Comparison of ENCODE assay signal across 8 cellular contexts in genomic region chr16:70770968-70771552, GRCh38. TPM values are rescaled to one million over a fixed set of nuclear protein-coding genes. Genes with fewer than 3 reads are reported as not detected.
DNase-seq lines count a peak whose midpoint lies in the region; ATAC-seq and TF ChIP-seq lines count a peak whose summit lies in the region.

No MANE protein-coding gene starts in this region.

- H3K27ac Mint-ChIP-seq in activated naive CD4-positive, alpha-beta T cell treated with anti-CD3 and anti-CD28 coated beads for 36 hours = no peak overlapping the region
- no peak overlapping the region for H3K27ac Mint-ChIP-seq in progenitor cell of endocrine pancreas

- peaks cover 5% of the 10 kb centered on the region for H3K36me3 Mint-ChIP-seq in activated naive CD4-positive, alpha-beta T cell treated with anti-CD3 and anti-CD28 coated beads for 36 hours (ENCODE audit: low read depth)
- H3K36me3 Mint-ChIP-seq in progenitor cell of endocrine pancreas (ENCODE audit: insufficient read depth) = peaks cover 5% of the 10 kb centered on the region

- H3K27me3 Mint-ChIP-seq in activated naive CD4-positive, alpha-beta T cell treated with anti-CD3 and anti-CD28 coated beads for 36 hours (ENCODE audit: low read depth) = no peaks in the 10 kb centered on the region
- no peaks in the 10 kb centered on the region for H3K27me3 Mint-ChIP-seq in progenitor cell of endocrine pancreas

- peak; percentile 66 for DNase-seq in DMS53 (lab: John Stamatoyannopoulos, UW)
- peak; percentile 69 to 73 for DNase-seq in SHP77 (lab: John Stamatoyannopoulos, UW)
- peak; percentile 83 for DNase-seq in activated naive CD4-positive, alpha-beta T cell treated with anti-CD3 and anti-CD28 coated beads for 36 hours
- DNase-seq in head of caudate nucleus = peak; percentile 40 to 89 (median 75)
- DNase-seq in progenitor cell of endocrine pancreas (ENCODE audit: low spot score, unreplicated experiment) = peak; percentile 61
- no peak for DNase-seq in NCI-H2171 (lab: John Stamatoyannopoulos, UW)
- DNase-seq in DMS79 (lab: John Stamatoyannopoulos, UW) = no peak

- ATAC-seq in HG02759 (IDR thresholded peaks at IDR 0.05; ENCODE audit: unreplicated experiment) = peak; percentile 66

- peak; percentile 90 for TF ChIP-seq CTCF in progenitor cell of endocrine pancreas (IDR thresholded peaks at IDR 0.05; ENCODE audit: unreplicated experiment)

- intact Hi-C loops in activated naive CD4-positive, alpha-beta T cell treated with anti-CD3 and anti-CD28 coated beads for 36 hours (cut with micrococcal nuclease) = loop anchor here (1.0 to 10.0 kb wide), 6 partner anchors 34 to 606 kb away; no protein-coding TSS in a partner anchor
- intact Hi-C loops in head of caudate nucleus (cut with DNase I) = loop anchor here (2.0 kb wide), 1 partner anchor 90 kb away; no protein-coding TSS in a partner anchor

- H3K4me1 Mint-ChIP-seq in activated naive CD4-positive, alpha-beta T cell treated with anti-CD3 and anti-CD28 coated beads for 36 hours (ENCODE audit: low read depth) = peaks cover 3% of the 10 kb centered on the region
- H3K4me1 Mint-ChIP-seq in progenitor cell of endocrine pancreas (ENCODE audit: low read depth) = no peaks in the 10 kb centered on the region

- CTCF ChIA-PET in activated naive CD4-positive, alpha-beta T cell treated with anti-CD3 and anti-CD28 coated beads for 36 hours (lab: Charles Lee) = interaction anchor here (0.6 to 5.8 kb wide), 39 partner anchors 8 to 876 kb away, joined by 3 to 70 read pairs (median 6); partner anchors contain the start of genes IL34 and VAC14

- H3K9me3 Mint-ChIP-seq in activated naive CD4-positive, alpha-beta T cell treated with anti-CD3 and anti-CD28 coated beads for 36 hours = no peaks in the 10 kb centered on the region
- H3K9me3 Mint-ChIP-seq in progenitor cell of endocrine pancreas (ENCODE audit: low read depth) = no peaks in the 10 kb centered on the region

- no peak overlapping the region for H3K4me3 Mint-ChIP-seq in activated naive CD4-positive, alpha-beta T cell treated with anti-CD3 and anti-CD28 coated beads for 36 hours
- no peak overlapping the region for H3K4me3 Mint-ChIP-seq in progenitor cell of endocrine pancreas (ENCODE audit: low read depth)

RNA-seq across cellular contexts. Expression of gene VAC14, which starts 29.9 kb away (rescaled TPM):
- 10 to 100 TPM; 19.6 to 20.6 TPM for total RNA-seq in activated naive CD4-positive, alpha-beta T cell treated with anti-CD3 and anti-CD28 coated beads for 36 hours
- 38.4 and 39.0 TPM in 2 replicates for total RNA-seq in progenitor cell of endocrine pancreas

Comparison
In these comparisons a context has a peak if more than half of its experiments do, and no peak if none do; other contexts are left out.
1. DNase-seq: peak in DMS53 (single experiment), SHP77 (2 of 2), activated naive CD4-positive, alpha-beta T cell treated with anti-CD3 and anti-CD28 coated beads for 36 hours (single experiment), head of caudate nucleus (42 of 42) and progenitor cell of endocrine pancreas (single experiment); none in NCI-H2171 (single experiment) and DMS79 (single experiment).